9 cellular contexts compared by ENCODE assay signal in genomic region chr1:192609110-192610079, GRCh38. TPM values are rescaled to one million over a fixed set of nuclear protein-coding genes. Genes with fewer than 3 reads are reported as not detected.
DNase-seq lines count a peak whose midpoint lies in the region; ATAC-seq and TF ChIP-seq lines count a peak whose summit lies in the region.
"Had no signal": no experiment of that assay in that cellular context is flagged by ENCODE, and none has a peak within 500 bp of the region (broad histone marks: within the 10 kb centered on the region; RNA-seq: fewer than 3 reads in every experiment).

No MANE protein-coding gene starts in this region.

- H3K9ac ChIP-seq in endodermal cell (ENCODE audit: extremely low read depth, low read length, poor library complexity, severe bottlenecking), result no peak overlapping the region

- H3K36me3 Mint-ChIP-seq in endodermal cell (ENCODE audit: low read depth), result no peaks in the 10 kb centered on the region

- H3K9me3 Mint-ChIP-seq in endodermal cell, result no peaks in the 10 kb centered on the region

- TF ChIP-seq CTCF in endodermal cell (conservative IDR thresholded peaks at IDR 0.05), result no peak

- H3K4me3 Mint-ChIP-seq in endodermal cell, result no peak overlapping the region

- peak; percentile 99 for ATAC-seq in HG03520 (IDR thresholded peaks at IDR 0.05; ENCODE audit: unreplicated experiment)
- peak; percentile 72 for ATAC-seq in esophagus mucosa

- DNase-seq in activated gamma-delta T cell treated with Interleukin-2 at 50 U/mL for 16 hours, result peak; percentile 42
- DNase-seq in activated gamma-delta T cell (lab: John Stamatoyannopoulos, UW), result no peak
- peak; percentile 41 to 55 for DNase-seq in activated CD4-positive, alpha-beta T cell treated with anti-CD3 and anti-CD28 coated beads for 4 hours
- peak; percentile 5 to 24 for DNase-seq in stimulated activated CD4-positive, alpha-beta T cell treated with anti-CD3 and anti-CD28 coated beads, Interleukin-15, amount 100 ng/mL, for 48 hours (ENCODE audit: low read depth in 2 of 2)
- no peak for DNase-seq in RKO (ENCODE audit: low spot score)
- no peak for DNase-seq in endodermal cell

- WGBS in endodermal cell (ENCODE audit: insufficient coverage in 1 of 2, insufficient read length in 1 of 2), 2 experiments, result 80 to 84% methylated on average over 5 to 12 of the region's 12 CpGs

- H3K27ac ChIP-seq in endodermal cell (ENCODE audit: low read depth, low read length), result no peak overlapping the region

- H3K27me3 ChIP-seq in endodermal cell (ENCODE audit: control insufficient read depth, insufficient read depth, low read length, poor library complexity, severe bottlenecking), result no peaks in the 10 kb centered on the region

- no peaks in the 10 kb centered on the region for H3K27me3 Mint-ChIP-seq in endodermal cell (ENCODE audit: insufficient read depth)

- no peaks in the 10 kb centered on the region for H3K4me1 ChIP-seq in endodermal cell (ENCODE audit: control insufficient read depth, insufficient read depth, low read length)

- no peaks in the 10 kb centered on the region for H3K4me1 Mint-ChIP-seq in endodermal cell

- no peak overlapping the region for H3K4me3 ChIP-seq in endodermal cell (ENCODE audit: low read length)

- no peak overlapping the region for H3K27ac Mint-ChIP-seq in endodermal cell

- no peaks in the 10 kb centered on the region for H3K9me3 ChIP-seq in endodermal cell (ENCODE audit: control insufficient read depth, low read length)

- H3K36me3 ChIP-seq in endodermal cell (ENCODE audit: control insufficient read depth, insufficient read depth, low read length), result no peaks in the 10 kb centered on the region

RNA-seq across cellular contexts. Expression of gene RGS13, which starts 26.6 kb away (rescaled TPM):
- total RNA-seq in esophagus mucosa, result not detected
- total RNA-seq in endodermal cell, result not detected
- polyA plus RNA-seq in endodermal cell (2013, experiment 1 of 2), result 0.25 TPM
- 0.17 TPM for polyA plus RNA-seq in endodermal cell (2013, experiment 2 of 2)
- polyA plus RNA-seq: AG04450 had no signal

RNA-seq across cellular contexts. Expression of gene RGS1, which starts 33.8 kb away (rescaled TPM):
- total RNA-seq in esophagus mucosa, result 1.7 TPM
- total RNA-seq in endodermal cell, result not detected
- polyA plus RNA-seq in endodermal cell (2013, experiment 1 of 2), result 1.2 TPM
- 1.2 TPM for polyA plus RNA-seq in endodermal cell (2013, experiment 2 of 2)
- polyA plus RNA-seq: AG04450 had no signal

Comparison
In these comparisons a context has a peak if more than half of its experiments do, and no peak if none do; other contexts are left out.
1. DNase-seq: peak in activated gamma-delta T cell treated with Interleukin-2 at 50 U/mL for 16 hours (single experiment), activated CD4-positive, alpha-beta T cell treated with anti-CD3 and anti-CD28 coated beads for 4 hours (2 of 2) and stimulated activated CD4-positive, alpha-beta T cell treated with anti-CD3 and anti-CD28 coated beads, Interleukin-15, amount 100 ng/mL, for 48 hours (2 of 2); none in activated gamma-delta T cell (single experiment), RKO (single experiment) and endodermal cell (single experiment).